ENCODE assay signal across 16 cellular contexts in genomic region chr12:55915481-55915856, GRCh38. TPM values are rescaled to one million over a fixed set of nuclear protein-coding genes. Genes with fewer than 3 reads are reported as not detected.
DNase-seq lines count a peak whose midpoint lies in the region; ATAC-seq, FAIRE-seq and TF ChIP-seq lines count a peak whose summit lies in the region.
"Had no signal": no experiment of that assay in that cellular context is flagged by ENCODE, and none has a peak within 500 bp of the region (broad histone marks: within the 10 kb centered on the region; RNA-seq: fewer than 3 reads in every experiment).

No MANE protein-coding gene starts in this region.

- intact Hi-C loops in GM12878 (cut with micrococcal nuclease; ENCODE audit: unreplicated experiment): no loop called here

- CTCF ChIA-PET in GM12878 (lab: Yijun Ruan, JAX): interaction anchor here (0.6 to 4.9 kb wide), 3 partner anchors 10 to 658 kb away, joined by 5 to 25 read pairs (median 8); no protein-coding TSS in a partner anchor

- 65% methylated on average over 3 of the region's 3 CpGs for WGBS in GM12878 (ENCODE audit: insufficient coverage, insufficient replicate concordance, low lambda C conversion rate, missing lambda C conversion rate)
- 61 to 75% methylated on average over 3 of the region's 3 CpGs for WGBS in upper lobe of left lung, 2 donors

- TF ChIP-seq POLR2A in GM12878 (IDR thresholded peaks at IDR 0.05; ENCODE audit: low read depth, low read length) (no peak), upper lobe of left lung (IDR thresholded peaks at IDR 0.05) (no peak)

- no peaks in the 10 kb centered on the region for H3K27me3 ChIP-seq in GM12878 (replicated peaks in 1 of 2; ENCODE audit: control insufficient read depth in 2 of 2, insufficient read depth in 2 of 2, low read length in 1 of 2)
- no peaks in the 10 kb centered on the region for H3K27me3 ChIP-seq in upper lobe of left lung
- H3K27me3 ChIP-seq: BLaER1, tibial nerve had no signal

- H3K4me3 ChIP-seq in GM12878 (no peak overlapping the region), upper lobe of left lung (no peak overlapping the region)
- H3K4me3 ChIP-seq: BLaER1, skin epidermis, tibial nerve had no signal

- H3K9me3 ChIP-seq in GM12878 (replicated peaks; ENCODE audit: control insufficient read depth, insufficient read depth, low read length) (no peaks in the 10 kb centered on the region), upper lobe of left lung (no peaks in the 10 kb centered on the region)
- H3K9me3 ChIP-seq: BLaER1, tibial nerve had no signal

- peak overlapping the region; percentile 17; the same call in 1 of the 2 replicates for H3K4me2 ChIP-seq in GM12878 (ENCODE audit: control insufficient read depth, insufficient read depth)
- H3K4me2 ChIP-seq: BLaER1 had no signal

- POLR2A ChIA-PET in GM12878 (lab: Charles Lee): interaction anchor here (0.6 to 1.8 kb wide), 7 partner anchors 10 to 306 kb away, joined by 3 to 7 read pairs (median 3); partner anchors contain the start of genes ORMDL2, RAB5B, RNF41 and SARNP

- no peak for FAIRE-seq in GM12878 (lab: Jason Lieb, UNC)
- FAIRE-seq: RCC 7860 had no signal

- H3K4me1 ChIP-seq in GM12878 (ENCODE audit: control insufficient read depth, insufficient read depth, low read length) (peaks cover 7% of the 10 kb centered on the region; the same call in 1 of the 2 replicates), upper lobe of left lung (peaks cover 3 to 18% (median 7%) of the 10 kb centered on the region in 4 donors)
- H3K4me1 ChIP-seq: BLaER1, tibial nerve had no signal

- peaks cover 27% of the 10 kb centered on the region for H3K79me2 ChIP-seq in GM12878 (ENCODE audit: control insufficient read depth, insufficient read depth, low read length)

- TF ChIP-seq CTCF in GM12878 (IDR thresholded peaks at IDR 0.05 in 2 of 3, conservative IDR thresholded peaks at IDR 0.05 in 1 of 3; ENCODE audit: control insufficient read depth in 2 of 3, extremely low read depth in 1 of 3, insufficient read depth in 1 of 3, low read depth in 3 of 3, low read length in 3 of 3) (no peak), upper lobe of left lung (IDR thresholded peaks at IDR 0.05) (no peak)

- no TSS peak for BruUV-seq in GM12878 (replicated peaks; lab: Mats Ljungman, UMichigan)

- H3K9ac ChIP-seq in GM12878 (ENCODE audit: control insufficient read depth, insufficient read depth, low read length): no peak overlapping the region
- H3K9ac ChIP-seq: BLaER1 had no signal

- in situ Hi-C loops in GM12878 (cut with MboI): no loop called here

- H3K36me3 ChIP-seq in GM12878 (ENCODE audit: control insufficient read depth in 2 of 2, insufficient read depth in 2 of 2, low read length in 1 of 2) (peaks cover 0 to 15% of the 10 kb centered on the region in 2 experiments; a peak in 1 of 4 replicates), upper lobe of left lung (peaks cover 0 to 23% (median 3%) of the 10 kb centered on the region in 4 donors)

- DNase-seq in AML-193 (lab: John Stamatoyannopoulos, UW) (peak; percentile 71 to 79), CD1c-positive myeloid dendritic cell (ENCODE audit: extremely low spot score) (peak; percentile 63), SIG-M5 (lab: John Stamatoyannopoulos, UW) (peak; percentile 61), GM12878 (ENCODE audit: low read depth, low spot score) (no peak), NCI-H1048 (lab: John Stamatoyannopoulos, UW) (no peak), upper lobe of left lung (no peak)
- DNase-seq: activated effector memory CD4-positive, alpha-beta T cell treated with Interleukin-2 at 50 U/mL for 16 hours; DMS53; NCI-H2081 treated with DMSO at 0.1 percent for 48 hours; NCI-H526 treated with DMSO at 0.1 percent for 48 hours; stimulated activated CD4-positive, alpha-beta T cell treated with anti-CD3 and anti-CD28 coated beads, Interleukin-4, amount 100 ng/mL, for 24 hours had no signal

- RAD21 ChIA-PET in GM12878 (lab: Charles Lee; ENCODE audit: unreplicated experiment): interaction anchor here (1.1 kb wide), 2 partner anchors 91 to 97 kb away, joined by 3 read pairs; partner anchors contain the start of genes ORMDL2 and SARNP

- no peaks in the 10 kb centered on the region for H4K20me1 ChIP-seq in GM12878 (ENCODE audit: control insufficient read depth, insufficient read depth)

- SMC1A ChIA-PET in GM12878 (lab: Charles Lee; ENCODE audit: uncharacterized antibody, unreplicated experiment): interaction anchor here (0.6 kb wide), 1 partner anchor 14 kb away, joined by 3 read pairs; no protein-coding TSS in a partner anchor

- no peak for TF ChIP-seq RAD21 in GM12878 (IDR thresholded peaks at IDR 0.05; ENCODE audit: insufficient read depth, low read depth, low read length)

- H3K27ac ChIP-seq in GM12878 (ENCODE audit: control insufficient read depth, insufficient read depth) (no peak overlapping the region), upper lobe of left lung (no peak overlapping the region)
- H3K27ac ChIP-seq: BLaER1, tibial nerve had no signal

- TF ChIP-seq EP300 in GM12878 (IDR thresholded peaks at IDR 0.05; ENCODE audit: borderline replicate concordance in 1 of 2, control insufficient read depth in 1 of 2, low read depth in 2 of 2, low read length in 2 of 2): no peak
- no peak for TF ChIP-seq EP300 in upper lobe of left lung (IDR thresholded peaks at IDR 0.05)

- no peak overlapping the region for H2AFZ ChIP-seq in GM12878 (ENCODE audit: control insufficient read depth, low read depth, low read length)

- ATAC-seq in GM12878 (peak; percentile 78), GM18520 (IDR thresholded peaks at IDR 0.05; ENCODE audit: unreplicated experiment) (no peak), upper lobe of left lung (ENCODE audit: low FRiP score in 2 of 2) (no peak)

RNA-seq across cellular contexts. Expression of gene PYM1, which starts 12.2 kb away (rescaled TPM):
- total RNA-seq in GM12878 (2013; cell fraction: nucleolus; rRNA removed): 20.5 and 22.5 TPM in 2 replicates
- 56.4 and 62.9 TPM in 2 replicates for total RNA-seq in GM12878 (2014; rRNA removed)
- total RNA-seq in GM12878 (2014; rRNA removed; fragmentation: Illumina TruSeq; extraction: Trizol): 50.2 and 54.5 TPM in 2 replicates
- total RNA-seq in GM12878 (2021): 44.8 and 45.5 TPM in 2 replicates
- polyA plus RNA-seq in GM12878 (2011; ENCODE audit: low read depth): 24.2 TPM
- 55.2 and 64.9 TPM in 2 replicates for polyA plus RNA-seq in GM12878 (2011; rRNA removed)
- 51.3 and 53.3 TPM in 2 replicates for polyA plus RNA-seq in GM12878 (2011; cell fraction: cytosol; rRNA removed)
- polyA plus RNA-seq in GM12878 (2011; cell fraction: nucleus; rRNA removed): 23.1 and 25.5 TPM in 2 replicates
- polyA plus RNA-seq in GM12878 (2012): 29.2 and 33.8 TPM in 2 replicates
- 50.8 and 62.5 TPM in 2 replicates for polyA plus RNA-seq in GM12878 (2014; fragmentation: Illumina TruSeq; extraction: Trizol)
- polyA plus RNA-seq in GM12878 (2014; fragmentation: Nextera tagmentation; extraction: Ambion mirVana): 10 to 100 TPM; 33.9 to 37.6 TPM
- polyA plus RNA-seq in GM12878 (2014; rRNA removed): 73.9 and 79.6 TPM in 2 replicates
- 10 to 100 TPM; 87.4 to 93.4 TPM for polyA plus RNA-seq in GM12878 (2016; fragmentation: Nextera tagmentation; extraction: Ambion mirVana)
- 15.7 and 29.4 TPM in 2 replicates for polyA minus RNA-seq in GM12878 (2011; rRNA and poly(A)+ RNA removed)
- polyA minus RNA-seq in GM12878 (2011; cell fraction: cytosol; rRNA and poly(A)+ RNA removed): 12.0 and 17.8 TPM in 2 replicates
- polyA minus RNA-seq in GM12878 (2011; cell fraction: nucleus; rRNA and poly(A)+ RNA removed): 10.8 and 20.3 TPM in 2 replicates
- total RNA-seq in upper lobe of left lung: 10 to 100 TPM; 23.0 to 47.3 (median 32.8) TPM

RNA-seq across cellular contexts. Expression of gene DGKA, which starts 15.5 kb away (rescaled TPM):
- total RNA-seq in GM12878 (2013; cell fraction: nucleolus; rRNA removed): 175 and 195 TPM in 2 replicates
- total RNA-seq in GM12878 (2014; rRNA removed) (36.3 and 37.9 TPM in 2 replicates), GM12878 (2014; rRNA removed; fragmentation: Illumina TruSeq; extraction: Trizol) (30.2 and 30.4 TPM in 2 replicates), GM12878 (2021) (49.5 and 59.7 TPM in 2 replicates), upper lobe of left lung (100 to 1,000 TPM in 1 of 6 donors, 10 to 100 TPM in 5; 16.7 to 251 (median 37.3) TPM)
- polyA plus RNA-seq in GM12878 (2011; ENCODE audit: low read depth): 44.3 TPM
- polyA plus RNA-seq in GM12878 (2011; rRNA removed) (23.0 and 27.5 TPM in 2 replicates), GM12878 (2014; fragmentation: Illumina TruSeq; extraction: Trizol) (38.0 and 141 TPM in 2 replicates), GM12878 (2014; fragmentation: Nextera tagmentation; extraction: Ambion mirVana) (10 to 100 TPM; 14.0 to 20.3 TPM), GM12878 (2014; rRNA removed) (38.4 and 41.6 TPM in 2 replicates), GM12878 (2016; fragmentation: Nextera tagmentation; extraction: Ambion mirVana) (10 to 100 TPM; 55.6 to 65.5 TPM)
- 27.4 and 28.5 TPM in 2 replicates for polyA plus RNA-seq in GM12878 (2011; cell fraction: cytosol; rRNA removed)
- 163 and 189 TPM in 2 replicates for polyA plus RNA-seq in GM12878 (2011; cell fraction: nucleus; rRNA removed)
- polyA plus RNA-seq in GM12878 (2012): 38.2 and 50.3 TPM in 2 replicates
- polyA minus RNA-seq in GM12878 (2011; rRNA and poly(A)+ RNA removed): 36.2 and 36.4 TPM in 2 replicates
- polyA minus RNA-seq in GM12878 (2011; cell fraction: cytosol; rRNA and poly(A)+ RNA removed): 13.5 and 26.9 TPM in 2 replicates
- 72.3 and 74.8 TPM in 2 replicates for polyA minus RNA-seq in GM12878 (2011; cell fraction: nucleus; rRNA and poly(A)+ RNA removed)

RNA-seq across cellular contexts. Expression of gene PMEL, which starts 50.4 kb away (rescaled TPM):
- total RNA-seq in GM12878 (2013; cell fraction: nucleolus; rRNA removed): 2.0 and 4.9 TPM in 2 replicates
- total RNA-seq in GM12878 (2014; rRNA removed) (0.51 and 0.71 TPM in 2 replicates), GM12878 (2014; rRNA removed; fragmentation: Illumina TruSeq; extraction: Trizol) (0.36 and 0.46 TPM in 2 replicates), GM12878 (2021) (0.96 and 1.3 TPM in 2 replicates), upper lobe of left lung (10 to 100 TPM in 1 of 6 donors, 1 to 10 TPM in 4, under 1 TPM in 1; 0.91 to 45.1 (median 1.5) TPM)
- 1.0 TPM for polyA plus RNA-seq in GM12878 (2011; ENCODE audit: low read depth)
- polyA plus RNA-seq in GM12878 (2011; rRNA removed) (1.6 TPM in 2 replicates), GM12878 (2014; fragmentation: Illumina TruSeq; extraction: Trizol) (0.81 TPM in 1 of 2 replicates, not detected in the other), GM12878 (2014; fragmentation: Nextera tagmentation; extraction: Ambion mirVana) (under 1 TPM; 0.32 to 0.33 TPM), GM12878 (2014; rRNA removed) (0.59 and 0.90 TPM in 2 replicates), GM12878 (2016; fragmentation: Nextera tagmentation; extraction: Ambion mirVana) (1 to 10 TPM in 1 of 2 experiments, under 1 TPM in 1; 0.53 to 1.5 TPM)
- polyA plus RNA-seq in GM12878 (2011; cell fraction: cytosol; rRNA removed): 1.9 TPM in 2 replicates
- polyA plus RNA-seq in GM12878 (2011; cell fraction: nucleus; rRNA removed): 5.0 and 9.1 TPM in 2 replicates
- 1.4 and 1.6 TPM in 2 replicates for polyA plus RNA-seq in GM12878 (2012)
- polyA minus RNA-seq in GM12878 (2011; rRNA and poly(A)+ RNA removed): 1.1 and 3.5 TPM in 2 replicates
- 0.42 TPM in 1 of 2 replicates, not detected in the other for polyA minus RNA-seq in GM12878 (2011; cell fraction: cytosol; rRNA and poly(A)+ RNA removed)
- polyA minus RNA-seq in GM12878 (2011; cell fraction: nucleus; rRNA and poly(A)+ RNA removed): 0.48 and 1.1 TPM in 2 replicates

RNA-seq across cellular contexts. Expression of gene CDK2, which starts 51.2 kb away (rescaled TPM):
- 60.8 and 61.4 TPM in 2 replicates for total RNA-seq in GM12878 (2013; cell fraction: nucleolus; rRNA removed)
- 90.6 and 92.5 TPM in 2 replicates for total RNA-seq in GM12878 (2014; rRNA removed)
- total RNA-seq in GM12878 (2014; rRNA removed; fragmentation: Illumina TruSeq; extraction: Trizol): 73.1 and 84.5 TPM in 2 replicates
- 85.8 and 85.9 TPM in 2 replicates for total RNA-seq in GM12878 (2021)
- 46.5 TPM for polyA plus RNA-seq in GM12878 (2011; ENCODE audit: low read depth)
- 93.1 and 138 TPM in 2 replicates for polyA plus RNA-seq in GM12878 (2011; rRNA removed)
- polyA plus RNA-seq in GM12878 (2011; cell fraction: cytosol; rRNA removed): 105 and 145 TPM in 2 replicates
- 87.9 and 122 TPM in 2 replicates for polyA plus RNA-seq in GM12878 (2011; cell fraction: nucleus; rRNA removed)
- 57.9 and 69.0 TPM in 2 replicates for polyA plus RNA-seq in GM12878 (2012)
- polyA plus RNA-seq in GM12878 (2014; fragmentation: Illumina TruSeq; extraction: Trizol): 92.8 and 108 TPM in 2 replicates
- 10 to 100 TPM; 13.1 to 16.1 TPM for polyA plus RNA-seq in GM12878 (2014; fragmentation: Nextera tagmentation; extraction: Ambion mirVana)
- polyA plus RNA-seq in GM12878 (2014; rRNA removed): 68.3 and 79.9 TPM in 2 replicates
- 10 to 100 TPM; 66.1 to 70.8 TPM for polyA plus RNA-seq in GM12878 (2016; fragmentation: Nextera tagmentation; extraction: Ambion mirVana)
- 69.7 and 82.9 TPM in 2 replicates for polyA minus RNA-seq in GM12878 (2011; rRNA and poly(A)+ RNA removed)
- 28.1 and 49.7 TPM in 2 replicates for polyA minus RNA-seq in GM12878 (2011; cell fraction: cytosol; rRNA and poly(A)+ RNA removed)
- 29.0 and 34.3 TPM in 2 replicates for polyA minus RNA-seq in GM12878 (2011; cell fraction: nucleus; rRNA and poly(A)+ RNA removed)
- 10 to 100 TPM; 11.7 to 27.9 (median 21.7) TPM for total RNA-seq in upper lobe of left lung

RNA-seq across cellular contexts. Expression of gene RAB5B, which starts 58.4 kb away (rescaled TPM):
- total RNA-seq in GM12878 (2013; cell fraction: nucleolus; rRNA removed): 75.8 and 84.4 TPM in 2 replicates
- total RNA-seq in GM12878 (2014; rRNA removed): 28.7 and 32.8 TPM in 2 replicates
- total RNA-seq in GM12878 (2014; rRNA removed; fragmentation: Illumina TruSeq; extraction: Trizol): 29.1 and 31.8 TPM in 2 replicates
- total RNA-seq in GM12878 (2021): 50.9 and 54.2 TPM in 2 replicates
- polyA plus RNA-seq in GM12878 (2011; ENCODE audit: low read depth): 33.1 TPM
- polyA plus RNA-seq in GM12878 (2011; rRNA removed): 149 and 150 TPM in 2 replicates
- 105 and 112 TPM in 2 replicates for polyA plus RNA-seq in GM12878 (2011; cell fraction: cytosol; rRNA removed)
- 57.0 and 68.7 TPM in 2 replicates for polyA plus RNA-seq in GM12878 (2011; cell fraction: nucleus; rRNA removed)
- polyA plus RNA-seq in GM12878 (2012): 49.6 and 57.5 TPM in 2 replicates
- 66.7 and 78.2 TPM in 2 replicates for polyA plus RNA-seq in GM12878 (2014; fragmentation: Illumina TruSeq; extraction: Trizol)
- polyA plus RNA-seq in GM12878 (2014; fragmentation: Nextera tagmentation; extraction: Ambion mirVana): 10 to 100 TPM in 1 of 2 experiments, 1 to 10 TPM in 1; 7.5 to 11.3 TPM
- 46.0 and 53.6 TPM in 2 replicates for polyA plus RNA-seq in GM12878 (2014; rRNA removed)
- polyA plus RNA-seq in GM12878 (2016; fragmentation: Nextera tagmentation; extraction: Ambion mirVana): 10 to 100 TPM; 37.2 to 38.4 TPM
- 106 and 129 TPM in 2 replicates for polyA minus RNA-seq in GM12878 (2011; rRNA and poly(A)+ RNA removed)
- polyA minus RNA-seq in GM12878 (2011; cell fraction: cytosol; rRNA and poly(A)+ RNA removed): 25.5 and 38.4 TPM in 2 replicates
- 20.3 and 27.7 TPM in 2 replicates for polyA minus RNA-seq in GM12878 (2011; cell fraction: nucleus; rRNA and poly(A)+ RNA removed)
- 100 to 1,000 TPM in 4 of 6 donors, 10 to 100 TPM in 2; 53.4 to 139 (median 116) TPM for total RNA-seq in upper lobe of left lung

Comparison
In these comparisons a context has a peak if more than half of its experiments do, and no peak if none do; other contexts are left out.
1. DNase-seq: peak in AML-193 (2 of 2), CD1c-positive myeloid dendritic cell (single experiment) and SIG-M5 (single experiment); none in GM12878 (single experiment), NCI-H1048 (single experiment) and upper lobe of left lung (0 of 2).